Comparison of ENCODE assay signal across 1 cellular context in the genomic region with DNA sequence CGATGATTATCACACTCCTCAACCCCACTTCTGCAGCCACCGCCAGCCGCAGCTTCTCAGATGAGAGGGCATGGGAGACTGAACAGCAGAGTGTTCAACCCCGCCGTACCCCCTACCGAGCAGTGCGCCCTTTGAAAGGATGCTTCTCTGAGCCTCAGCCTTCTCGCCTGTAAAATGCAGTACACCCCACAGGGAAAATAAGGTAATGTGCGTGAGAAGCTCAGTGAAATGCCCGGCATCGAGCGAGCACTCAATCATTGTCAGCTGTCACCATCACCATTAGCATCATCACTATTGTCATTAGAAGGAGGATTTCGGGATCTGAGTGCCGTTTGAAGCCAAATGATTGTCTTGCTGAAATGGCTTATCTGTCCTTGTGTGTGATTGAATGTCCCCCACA.
A peak's percentile ranks its signal among the peaks of the same experiment; 100 is the strongest.
TF ChIP-seq lines count a peak whose summit lies in the region.

No MANE protein-coding gene starts in this region.

TF ChIP-seq in K562, 482 proteins besides CTCF, POLR2A, EP300 and RAD21:
- peak; percentile 20 for TF ChIP-seq MEIS2 (IDR thresholded peaks at IDR 0.05; ENCODE audit: partially characterized antibody)
- TF ChIP-seq, protein P1, sequence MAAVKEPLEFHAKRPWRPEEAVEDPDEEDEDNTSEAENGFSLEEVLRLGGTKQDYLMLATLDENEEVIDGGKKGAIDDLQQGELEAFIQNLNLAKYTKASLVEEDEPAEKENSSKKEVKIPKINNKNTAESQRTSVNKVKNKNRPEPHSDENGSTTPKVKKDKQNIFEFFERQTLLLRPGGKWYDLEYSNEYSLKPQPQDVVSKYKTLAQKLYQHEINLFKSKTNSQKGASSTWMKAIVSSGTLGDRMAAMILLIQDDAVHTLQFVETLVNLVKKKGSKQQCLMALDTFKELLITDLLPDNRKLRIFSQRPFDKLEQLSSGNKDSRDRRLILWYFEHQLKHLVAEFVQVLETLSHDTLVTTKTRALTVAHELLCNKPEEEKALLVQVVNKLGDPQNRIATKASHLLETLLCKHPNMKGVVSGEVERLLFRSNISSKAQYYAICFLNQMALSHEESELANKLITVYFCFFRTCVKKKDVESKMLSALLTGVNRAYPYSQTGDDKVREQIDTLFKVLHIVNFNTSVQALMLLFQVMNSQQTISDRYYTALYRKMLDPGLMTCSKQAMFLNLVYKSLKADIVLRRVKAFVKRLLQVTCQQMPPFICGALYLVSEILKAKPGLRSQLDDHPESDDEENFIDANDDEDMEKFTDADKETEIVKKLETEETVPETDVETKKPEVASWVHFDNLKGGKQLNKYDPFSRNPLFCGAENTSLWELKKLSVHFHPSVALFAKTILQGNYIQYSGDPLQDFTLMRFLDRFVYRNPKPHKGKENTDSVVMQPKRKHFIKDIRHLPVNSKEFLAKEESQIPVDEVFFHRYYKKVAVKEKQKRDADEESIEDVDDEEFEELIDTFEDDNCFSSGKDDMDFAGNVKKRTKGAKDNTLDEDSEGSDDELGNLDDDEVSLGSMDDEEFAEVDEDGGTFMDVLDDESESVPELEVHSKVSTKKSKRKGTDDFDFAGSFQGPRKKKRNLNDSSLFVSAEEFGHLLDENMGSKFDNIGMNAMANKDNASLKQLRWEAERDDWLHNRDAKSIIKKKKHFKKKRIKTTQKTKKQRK (IDR thresholded peaks at IDR 0.05; ENCODE audit: borderline replicate concordance, low read depth, low read length) = no peak
- no peak for TF ChIP-seq SLC30A9 (CRISPR knock-in tag; IDR thresholded peaks at IDR 0.05)
- TF ChIP-seq, protein P2, sequence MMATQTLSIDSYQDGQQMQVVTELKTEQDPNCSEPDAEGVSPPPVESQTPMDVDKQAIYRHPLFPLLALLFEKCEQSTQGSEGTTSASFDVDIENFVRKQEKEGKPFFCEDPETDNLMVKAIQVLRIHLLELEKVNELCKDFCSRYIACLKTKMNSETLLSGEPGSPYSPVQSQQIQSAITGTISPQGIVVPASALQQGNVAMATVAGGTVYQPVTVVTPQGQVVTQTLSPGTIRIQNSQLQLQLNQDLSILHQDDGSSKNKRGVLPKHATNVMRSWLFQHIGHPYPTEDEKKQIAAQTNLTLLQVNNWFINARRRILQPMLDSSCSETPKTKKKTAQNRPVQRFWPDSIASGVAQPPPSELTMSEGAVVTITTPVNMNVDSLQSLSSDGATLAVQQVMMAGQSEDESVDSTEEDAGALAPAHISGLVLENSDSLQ (IDR thresholded peaks at IDR 0.05) = 0 out of 2 replicates have a peak, but pooled peaks have one; percentile 12
